Comparison of ENCODE assay signal across 11 cellular contexts in genomic region chr15:52021892-52022540, GRCh38. TPM values are rescaled to one million over a fixed set of nuclear protein-coding genes. Genes with fewer than 3 reads are reported as not detected.
DNase-seq lines count a peak whose midpoint lies in the region; ATAC-seq and TF ChIP-seq lines count a peak whose summit lies in the region.
"Had no signal": no experiment of that assay in that cellular context is flagged by ENCODE, and none has a peak within 500 bp of the region (broad histone marks: within the 10 kb centered on the region; RNA-seq: fewer than 3 reads in every experiment).

No MANE protein-coding gene starts in this region.

- H3K27ac Mint-ChIP-seq in activated CD8-positive, alpha-beta memory T cell treated with anti-CD3 and anti-CD28 coated beads, Interleukin-2, amount 10 ng/mL, durations not matched to agents 7 days and 5 days = peak overlapping the region; percentile 68
- peak overlapping the region; percentile 44 for H3K27ac Mint-ChIP-seq in activated CD4-positive, alpha-beta memory T cell treated with anti-CD3 and anti-CD28 coated beads, Interleukin-2, amount 10 ng/mL, durations not matched to agents 7 days and 5 days

- H3K36me3 ChIP-seq in iPS-15b (ENCODE audit: control insufficient read depth, insufficient read depth, low read length) (no peaks in the 10 kb centered on the region), testis (ENCODE audit: low read depth, missing control alignments) (no peaks in the 10 kb centered on the region)

- peaks cover 19% of the 10 kb centered on the region for H3K36me3 Mint-ChIP-seq in activated CD8-positive, alpha-beta memory T cell treated with anti-CD3 and anti-CD28 coated beads, Interleukin-2, amount 10 ng/mL, durations not matched to agents 7 days and 5 days
- peaks cover 15% of the 10 kb centered on the region for H3K36me3 Mint-ChIP-seq in activated CD4-positive, alpha-beta memory T cell treated with anti-CD3 and anti-CD28 coated beads, Interleukin-2, amount 10 ng/mL, durations not matched to agents 7 days and 5 days (ENCODE audit: low read depth)

- WGBS in testis, 2 donors = 53 to 56% methylated on average over 10 of the region's 10 CpGs

- H3K9ac ChIP-seq in iPS-15b (ENCODE audit: low read depth, low read length) = no peak overlapping the region

- peak overlapping the region; percentile 31 for H3K4me3 ChIP-seq in iPS-15b (ENCODE audit: low read depth, low read length)
- no peak overlapping the region for H3K4me3 ChIP-seq in testis

- H3K9me3 ChIP-seq in iPS-15b (ENCODE audit: control insufficient read depth, insufficient read depth, low read length) (no peaks in the 10 kb centered on the region), testis (no peaks in the 10 kb centered on the region)

- ATAC-seq in activated CD8-positive, alpha-beta memory T cell treated with anti-CD3 and anti-CD28 coated beads, Interleukin-2, amount 10 ng/mL, durations not matched to agents 7 days and 5 days = no peak

- intact Hi-C loops in testis (cut with DNase I; ENCODE audit: low total_unique reads) = no loop called here

- H3K9me3 Mint-ChIP-seq in activated CD8-positive, alpha-beta memory T cell treated with anti-CD3 and anti-CD28 coated beads, Interleukin-2, amount 10 ng/mL, durations not matched to agents 7 days and 5 days (ENCODE audit: low read depth) = no peaks in the 10 kb centered on the region
- H3K9me3 Mint-ChIP-seq in activated CD4-positive, alpha-beta memory T cell treated with anti-CD3 and anti-CD28 coated beads, Interleukin-2, amount 10 ng/mL, durations not matched to agents 7 days and 5 days = no peaks in the 10 kb centered on the region

- no peak for TF ChIP-seq CTCF in testis (IDR thresholded peaks at IDR 0.05)

- H3K4me3 Mint-ChIP-seq in activated CD8-positive, alpha-beta memory T cell treated with anti-CD3 and anti-CD28 coated beads, Interleukin-2, amount 10 ng/mL, durations not matched to agents 7 days and 5 days = peak overlapping the region; percentile 35
- H3K4me3 Mint-ChIP-seq in activated CD4-positive, alpha-beta memory T cell treated with anti-CD3 and anti-CD28 coated beads, Interleukin-2, amount 10 ng/mL, durations not matched to agents 7 days and 5 days = peak overlapping the region; percentile 30

- H3K4me1 Mint-ChIP-seq in activated CD8-positive, alpha-beta memory T cell treated with anti-CD3 and anti-CD28 coated beads, Interleukin-2, amount 10 ng/mL, durations not matched to agents 7 days and 5 days = peaks cover 46% of the 10 kb centered on the region
- peaks cover 45% of the 10 kb centered on the region for H3K4me1 Mint-ChIP-seq in activated CD4-positive, alpha-beta memory T cell treated with anti-CD3 and anti-CD28 coated beads, Interleukin-2, amount 10 ng/mL, durations not matched to agents 7 days and 5 days

- no peaks in the 10 kb centered on the region for H3K27me3 ChIP-seq in iPS-15b (ENCODE audit: control insufficient read depth, insufficient read depth, low read length)
- no peaks in the 10 kb centered on the region for H3K27me3 ChIP-seq in testis

- DNase-seq in activated CD8-positive, alpha-beta memory T cell treated with anti-CD3 and anti-CD28 coated beads, Interleukin-2, amount 10 ng/mL, durations not matched to agents 7 days and 5 days = no peak
- DNase-seq in activated CD8-positive, alpha-beta memory T cell treated with anti-CD3 and anti-CD28 coated beads, Interleukin-2, amount 50 U/mL, for 4 hours = no peak
- no peak for DNase-seq in activated CD4-positive, alpha-beta memory T cell treated with anti-CD3 and anti-CD28 coated beads, Interleukin-2, amount 10 ng/mL, durations not matched to agents 7 days and 5 days
- no peak for DNase-seq in testis
- DNase-seq in cerebellar cortex (ENCODE audit: low spot score) = no peak
- no peak for DNase-seq in NCI-H1417 (lab: John Stamatoyannopoulos, UW)
- DNase-seq in stimulated activated CD4-positive, alpha-beta T cell treated with anti-CD3 and anti-CD28 coated beads, Interleukin-4, amount 100 ng/mL, for 24 hours = no peak
- DNase-seq: activated CD4-positive, alpha-beta T cell treated with anti-CD3 and anti-CD28 coated beads for 1 hour; GOT3; NCI-H1105 had no signal

- TF ChIP-seq POLR2A in testis (IDR thresholded peaks at IDR 0.05) = no peak

- H3K27ac ChIP-seq in testis = peak overlapping the region; percentile 79 to 98

- no peaks in the 10 kb centered on the region for H3K27me3 Mint-ChIP-seq in activated CD8-positive, alpha-beta memory T cell treated with anti-CD3 and anti-CD28 coated beads, Interleukin-2, amount 10 ng/mL, durations not matched to agents 7 days and 5 days
- peaks cover 2% of the 10 kb centered on the region for H3K27me3 Mint-ChIP-seq in activated CD4-positive, alpha-beta memory T cell treated with anti-CD3 and anti-CD28 coated beads, Interleukin-2, amount 10 ng/mL, durations not matched to agents 7 days and 5 days

- POLR2A ChIA-PET in activated CD4-positive, alpha-beta memory T cell treated with anti-CD3 and anti-CD28 coated beads, Interleukin-2, amount 10 ng/mL, durations not matched to agents 7 days and 5 days (lab: Charles Lee) = interaction anchor here (1.1 to 4.5 kb wide), 7 partner anchors 10 to 56 kb away, joined by 3 to 56 read pairs (median 24); partner anchors contain the start of gene LEO1

- CTCF ChIA-PET in activated CD8-positive, alpha-beta memory T cell treated with anti-CD3 and anti-CD28 coated beads, Interleukin-2, amount 10 ng/mL, durations not matched to agents 7 days and 5 days (lab: Charles Lee) = interaction anchor here (3.3 to 4.4 kb wide), 2 partner anchors 23 to 56 kb away, joined by 18 read pairs; no protein-coding TSS in a partner anchor
- CTCF ChIA-PET in activated CD4-positive, alpha-beta memory T cell treated with anti-CD3 and anti-CD28 coated beads, Interleukin-2, amount 10 ng/mL, durations not matched to agents 7 days and 5 days (lab: Charles Lee) = interaction anchor here (0.5 to 4.4 kb wide), 7 partner anchors 24 to 556 kb away, joined by 3 to 19 read pairs (median 4); no protein-coding TSS in a partner anchor

- peaks cover 6% of the 10 kb centered on the region for H3K4me1 ChIP-seq in iPS-15b (ENCODE audit: control insufficient read depth, insufficient read depth, low read length)
- peaks cover 20% of the 10 kb centered on the region for H3K4me1 ChIP-seq in testis

RNA-seq across cellular contexts. Expression of gene MAPK6, which starts 3.0 kb away (rescaled TPM):
- 10 to 100 TPM; 44.7 to 53.0 TPM for total RNA-seq in activated CD8-positive, alpha-beta memory T cell treated with anti-CD3 and anti-CD28 coated beads, Interleukin-2, amount 10 ng/mL, durations not matched to agents 7 days and 5 days
- total RNA-seq in activated CD4-positive, alpha-beta memory T cell treated with anti-CD3 and anti-CD28 coated beads, Interleukin-2, amount 10 ng/mL, durations not matched to agents 7 days and 5 days = 10 to 100 TPM; 44.9 to 47.9 TPM
- 10 to 100 TPM; 50.6 to 58.8 TPM for total RNA-seq in testis
- 57.6 TPM for polyA plus RNA-seq in testis (ENCODE audit: insufficient read depth, low read depth, low replicate concordance)

RNA-seq across cellular contexts. Expression of gene LEO1, which starts 50.4 kb away (rescaled TPM):
- total RNA-seq in activated CD8-positive, alpha-beta memory T cell treated with anti-CD3 and anti-CD28 coated beads, Interleukin-2, amount 10 ng/mL, durations not matched to agents 7 days and 5 days = 10 to 100 TPM; 33.4 to 34.9 TPM
- 10 to 100 TPM; 31.2 to 32.8 TPM for total RNA-seq in activated CD4-positive, alpha-beta memory T cell treated with anti-CD3 and anti-CD28 coated beads, Interleukin-2, amount 10 ng/mL, durations not matched to agents 7 days and 5 days
- 10 to 100 TPM; 20.7 to 21.0 TPM for total RNA-seq in testis
- 8.2 TPM for polyA plus RNA-seq in testis (ENCODE audit: insufficient read depth, low read depth, low replicate concordance)
